8 cellular contexts compared by ENCODE assay signal in genomic region chr1:90045853-90046563, GRCh38. TPM values are rescaled to one million over a fixed set of nuclear protein-coding genes. Genes with fewer than 3 reads are reported as not detected.
DNase-seq lines count a peak whose midpoint lies in the region; ATAC-seq and TF ChIP-seq lines count a peak whose summit lies in the region.

No MANE protein-coding gene starts in this region.

- TF ChIP-seq POLR2A in testis (IDR thresholded peaks at IDR 0.05) = no peak

- no peaks in the 10 kb centered on the region for H3K27me3 ChIP-seq in testis

- no peak overlapping the region for H3K4me3 ChIP-seq in testis

- WGBS in testis, 2 donors = 34 to 42% methylated on average over 2 of the region's 2 CpGs

- H3K27ac ChIP-seq in testis = no peak overlapping the region

- intact Hi-C loops in testis (cut with DNase I; ENCODE audit: low total_unique reads) = no loop called here

- H3K4me1 ChIP-seq in testis = no peaks in the 10 kb centered on the region

- TF ChIP-seq CTCF in testis (IDR thresholded peaks at IDR 0.05) = peak; percentile 23 to 50 (median 50)

- no peaks in the 10 kb centered on the region for H3K36me3 ChIP-seq in testis (ENCODE audit: low read depth, missing control alignments)

- no peak for ATAC-seq in GM21526 (IDR thresholded peaks at IDR 0.05; ENCODE audit: low FRiP score, unreplicated experiment)
- ATAC-seq in HG03439 (IDR thresholded peaks at IDR 0.05; ENCODE audit: unreplicated experiment) = no peak

- DNase-seq in NCI-H345 treated with DMSO at 0.1 percent for 48 hours (lab: John Stamatoyannopoulos, UW; ENCODE audit: unreplicated experiment) = peak; percentile 5
- no peak for DNase-seq in NCI-H345 (lab: John Stamatoyannopoulos, UW)
- peak; percentile 14 for DNase-seq in HS-27A (ENCODE audit: low read depth)
- DNase-seq in T follicular helper cell (ENCODE audit: low read depth) = peak; percentile 1
- DNase-seq in foreskin melanocyte = peak; percentile 16
- DNase-seq in testis = no peak

- no peaks in the 10 kb centered on the region for H3K9me3 ChIP-seq in testis

RNA-seq across cellular contexts. Expression of gene ZNF326, which starts 51.1 kb away (rescaled TPM):
- total RNA-seq in testis = 10 to 100 TPM; 28.6 to 30.2 TPM
- polyA plus RNA-seq in testis (ENCODE audit: insufficient read depth, low read depth, low replicate concordance) = 9.5 TPM

Comparison
In these comparisons a context has a peak if more than half of its experiments do, and no peak if none do; other contexts are left out.
1. DNase-seq: peak in NCI-H345 treated with DMSO at 0.1 percent for 48 hours (single experiment), HS-27A (single experiment), T follicular helper cell (single experiment) and foreskin melanocyte (single experiment); none in NCI-H345 (single experiment) and testis (single experiment).